1 cellular context compared by ENCODE assay signal in the genomic region with DNA sequence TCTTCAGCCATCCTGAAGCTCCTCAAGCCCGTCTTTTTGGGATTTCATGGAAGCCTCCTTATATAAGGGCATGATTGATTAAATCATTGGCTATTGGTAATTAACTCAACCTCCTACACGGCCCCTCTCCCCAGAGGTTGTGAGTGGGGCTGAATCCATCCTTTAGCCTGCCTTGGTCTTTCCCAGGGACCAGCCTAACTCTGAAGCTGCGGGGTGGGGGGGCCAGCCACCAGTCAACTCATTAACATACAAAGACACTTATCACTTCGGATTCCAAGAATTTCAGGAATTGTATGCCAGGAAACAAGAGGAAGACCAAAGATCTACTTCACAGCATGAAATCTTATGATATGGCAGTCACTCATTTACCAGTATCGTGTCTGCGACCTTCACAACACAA.
TF ChIP-seq lines count a peak whose summit lies in the region.

No MANE protein-coding gene starts in this region.

TF ChIP-seq in HepG2, 621 proteins besides CTCF, POLR2A, EP300 and RAD21:
- TF ChIP-seq SCMH1 (CRISPR knock-in tag; IDR thresholded peaks at IDR 0.05; ENCODE audit: borderline replicate concordance) (no peak), ZNF558 (CRISPR knock-in tag; IDR thresholded peaks at IDR 0.05; ENCODE audit: borderline replicate concordance) (no peak), ZKSCAN8 (CRISPR knock-in tag; IDR thresholded peaks at IDR 0.05; ENCODE audit: borderline replicate concordance) (no peak), ZNF501 (CRISPR knock-in tag; IDR thresholded peaks at IDR 0.05) (no peak), MAFK (conservative IDR thresholded peaks at IDR 0.05 in 1 of 2, IDR thresholded peaks at IDR 0.05 in 1 of 2; ENCODE audit: low read length in 2 of 2) (no peak), ZNF788 (CRISPR knock-in tag; IDR thresholded peaks at IDR 0.05; ENCODE audit: borderline replicate concordance) (no peak), POLR2AphosphoS5 (IDR thresholded peaks at IDR 0.05; ENCODE audit: low read depth, low read length) (no peak), MXD1 (CRISPR knock-in tag; IDR thresholded peaks at IDR 0.05) (no peak), RAD51 (IDR thresholded peaks at IDR 0.05; ENCODE audit: borderline replicate concordance) (no peak), JDP2 (CRISPR knock-in tag; IDR thresholded peaks at IDR 0.05; ENCODE audit: borderline replicate concordance) (no peak), TCF12 (IDR thresholded peaks at IDR 0.05) (no peak), TCF12 (CRISPR knock-in tag; IDR thresholded peaks at IDR 0.05) (no peak), NFKB2 (CRISPR knock-in tag; IDR thresholded peaks at IDR 0.05; ENCODE audit: borderline replicate concordance) (no peak)
- TF ChIP-seq, protein P1, sequence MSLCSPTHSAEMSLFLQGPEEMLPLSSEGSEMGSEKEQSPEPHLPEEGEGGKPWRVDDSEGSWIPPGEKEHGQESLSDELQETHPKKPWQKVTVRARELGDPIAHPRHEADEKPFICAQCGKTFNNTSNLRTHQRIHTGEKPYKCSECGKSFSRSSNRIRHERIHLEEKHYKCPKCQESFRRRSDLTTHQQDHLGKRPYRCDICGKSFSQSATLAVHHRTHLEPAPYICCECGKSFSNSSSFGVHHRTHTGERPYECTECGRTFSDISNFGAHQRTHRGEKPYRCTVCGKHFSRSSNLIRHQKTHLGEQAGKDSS (CRISPR knock-in tag; IDR thresholded peaks at IDR 0.05; ENCODE audit: borderline replicate concordance, low read depth) = no peak
- TF ChIP-seq, protein P2, sequence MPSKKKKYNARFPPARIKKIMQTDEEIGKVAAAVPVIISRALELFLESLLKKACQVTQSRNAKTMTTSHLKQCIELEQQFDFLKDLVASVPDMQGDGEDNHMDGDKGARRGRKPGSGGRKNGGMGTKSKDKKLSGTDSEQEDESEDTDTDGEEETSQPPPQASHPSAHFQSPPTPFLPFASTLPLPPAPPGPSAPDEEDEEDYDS (CRISPR knock-in tag; IDR thresholded peaks at IDR 0.05) = no peak
- TF ChIP-seq, protein P3, sequence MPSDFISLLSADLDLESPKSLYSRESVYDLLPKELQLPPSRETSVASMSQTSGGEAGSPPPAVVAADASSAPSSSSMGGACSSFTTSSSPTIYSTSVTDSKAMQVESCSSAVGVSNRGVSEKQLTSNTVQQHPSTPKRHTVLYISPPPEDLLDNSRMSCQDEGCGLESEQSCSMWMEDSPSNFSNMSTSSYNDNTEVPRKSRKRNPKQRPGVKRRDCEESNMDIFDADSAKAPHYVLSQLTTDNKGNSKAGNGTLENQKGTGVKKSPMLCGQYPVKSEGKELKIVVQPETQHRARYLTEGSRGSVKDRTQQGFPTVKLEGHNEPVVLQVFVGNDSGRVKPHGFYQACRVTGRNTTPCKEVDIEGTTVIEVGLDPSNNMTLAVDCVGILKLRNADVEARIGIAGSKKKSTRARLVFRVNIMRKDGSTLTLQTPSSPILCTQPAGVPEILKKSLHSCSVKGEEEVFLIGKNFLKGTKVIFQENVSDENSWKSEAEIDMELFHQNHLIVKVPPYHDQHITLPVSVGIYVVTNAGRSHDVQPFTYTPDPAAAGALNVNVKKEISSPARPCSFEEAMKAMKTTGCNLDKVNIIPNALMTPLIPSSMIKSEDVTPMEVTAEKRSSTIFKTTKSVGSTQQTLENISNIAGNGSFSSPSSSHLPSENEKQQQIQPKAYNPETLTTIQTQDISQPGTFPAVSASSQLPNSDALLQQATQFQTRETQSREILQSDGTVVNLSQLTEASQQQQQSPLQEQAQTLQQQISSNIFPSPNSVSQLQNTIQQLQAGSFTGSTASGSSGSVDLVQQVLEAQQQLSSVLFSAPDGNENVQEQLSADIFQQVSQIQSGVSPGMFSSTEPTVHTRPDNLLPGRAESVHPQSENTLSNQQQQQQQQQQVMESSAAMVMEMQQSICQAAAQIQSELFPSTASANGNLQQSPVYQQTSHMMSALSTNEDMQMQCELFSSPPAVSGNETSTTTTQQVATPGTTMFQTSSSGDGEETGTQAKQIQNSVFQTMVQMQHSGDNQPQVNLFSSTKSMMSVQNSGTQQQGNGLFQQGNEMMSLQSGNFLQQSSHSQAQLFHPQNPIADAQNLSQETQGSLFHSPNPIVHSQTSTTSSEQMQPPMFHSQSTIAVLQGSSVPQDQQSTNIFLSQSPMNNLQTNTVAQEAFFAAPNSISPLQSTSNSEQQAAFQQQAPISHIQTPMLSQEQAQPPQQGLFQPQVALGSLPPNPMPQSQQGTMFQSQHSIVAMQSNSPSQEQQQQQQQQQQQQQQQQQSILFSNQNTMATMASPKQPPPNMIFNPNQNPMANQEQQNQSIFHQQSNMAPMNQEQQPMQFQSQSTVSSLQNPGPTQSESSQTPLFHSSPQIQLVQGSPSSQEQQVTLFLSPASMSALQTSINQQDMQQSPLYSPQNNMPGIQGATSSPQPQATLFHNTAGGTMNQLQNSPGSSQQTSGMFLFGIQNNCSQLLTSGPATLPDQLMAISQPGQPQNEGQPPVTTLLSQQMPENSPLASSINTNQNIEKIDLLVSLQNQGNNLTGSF (CRISPR knock-in tag; IDR thresholded peaks at IDR 0.05) = no peak
